ENCODE assay signal across 8 cellular contexts in genomic region chr17:58120195-58120822, GRCh38. TPM values are rescaled to one million over a fixed set of nuclear protein-coding genes. Genes with fewer than 3 reads are reported as not detected.
DNase-seq lines count a peak whose midpoint lies in the region; ATAC-seq and TF ChIP-seq lines count a peak whose summit lies in the region.

No MANE protein-coding gene starts in this region.

- H3K9me3 Mint-ChIP-seq in activated T-helper 1 cell treated with anti-CD3 and anti-CD28 coated beads, Interleukin-12 subunit alpha, Interleukin-12 subunit beta, Interleukin-2, Interleukin-4 antibody, amounts not matched to agents 30 ng/mL and 10 ng/mL and 1 ng/mL, durations not matched to agents 14 hours and 24 hours and 36 hours = no peaks in the 10 kb centered on the region
- H3K9me3 Mint-ChIP-seq in stimulated activated naive B cell treated with anti-CD40 and anti-IgM and Interleukin-4, amounts not matched to agents 10 μg/mL and 1 μg/mL and 100 μg/mL, for 72 hours = no peaks in the 10 kb centered on the region

- H3K4me1 ChIP-seq in testis = no peaks in the 10 kb centered on the region
- no peaks in the 10 kb centered on the region for H3K4me1 ChIP-seq in BE2C

- H3K27ac Mint-ChIP-seq in activated T-helper 1 cell treated with anti-CD3 and anti-CD28 coated beads, Interleukin-12 subunit alpha, Interleukin-12 subunit beta, Interleukin-2, Interleukin-4 antibody, amounts not matched to agents 30 ng/mL and 10 ng/mL and 1 ng/mL, durations not matched to agents 14 hours and 24 hours and 36 hours = no peak overlapping the region
- no peak overlapping the region for H3K27ac Mint-ChIP-seq in stimulated activated naive B cell treated with anti-CD40 and anti-IgM and Interleukin-4, amounts not matched to agents 10 μg/mL and 1 μg/mL and 100 μg/mL, for 72 hours

- no peaks in the 10 kb centered on the region for H3K27me3 ChIP-seq in testis
- peaks cover 36% of the 10 kb centered on the region for H3K27me3 ChIP-seq in BE2C

- no peak overlapping the region for H3K4me3 Mint-ChIP-seq in activated T-helper 1 cell treated with anti-CD3 and anti-CD28 coated beads, Interleukin-12 subunit alpha, Interleukin-12 subunit beta, Interleukin-2, Interleukin-4 antibody, amounts not matched to agents 30 ng/mL and 10 ng/mL and 1 ng/mL, durations not matched to agents 14 hours and 24 hours and 36 hours
- H3K4me3 Mint-ChIP-seq in stimulated activated naive B cell treated with anti-CD40 and anti-IgM and Interleukin-4, amounts not matched to agents 10 μg/mL and 1 μg/mL and 100 μg/mL, for 72 hours = no peak overlapping the region

- no peak for TF ChIP-seq CTCF in testis (IDR thresholded peaks at IDR 0.05)
- no peak for TF ChIP-seq CTCF in BE2C (IDR thresholded peaks at IDR 0.05; ENCODE audit: low read depth, low read length)

- WGBS in testis, 2 donors = 17 to 28% methylated on average over 7 of the region's 7 CpGs

- H3K4me3 ChIP-seq in testis (no peak overlapping the region), BE2C (ENCODE audit: low read depth, low read length) (no peak overlapping the region)

- H3K36me3 ChIP-seq in testis (ENCODE audit: low read depth, missing control alignments) = no peaks in the 10 kb centered on the region
- H3K36me3 ChIP-seq in BE2C = no peaks in the 10 kb centered on the region

- no peak for ATAC-seq in stimulated activated naive B cell treated with anti-CD40 and anti-IgM and Interleukin-4, amounts not matched to agents 10 μg/mL and 1 μg/mL and 100 μg/mL, for 72 hours (replicated peaks)

- H3K36me3 Mint-ChIP-seq in activated T-helper 1 cell treated with anti-CD3 and anti-CD28 coated beads, Interleukin-12 subunit alpha, Interleukin-12 subunit beta, Interleukin-2, Interleukin-4 antibody, amounts not matched to agents 30 ng/mL and 10 ng/mL and 1 ng/mL, durations not matched to agents 14 hours and 24 hours and 36 hours (ENCODE audit: low read depth) = no peaks in the 10 kb centered on the region
- H3K36me3 Mint-ChIP-seq in stimulated activated naive B cell treated with anti-CD40 and anti-IgM and Interleukin-4, amounts not matched to agents 10 μg/mL and 1 μg/mL and 100 μg/mL, for 72 hours = no peaks in the 10 kb centered on the region

- H3K27me3 Mint-ChIP-seq in activated T-helper 1 cell treated with anti-CD3 and anti-CD28 coated beads, Interleukin-12 subunit alpha, Interleukin-12 subunit beta, Interleukin-2, Interleukin-4 antibody, amounts not matched to agents 30 ng/mL and 10 ng/mL and 1 ng/mL, durations not matched to agents 14 hours and 24 hours and 36 hours (ENCODE audit: insufficient read depth) = peaks cover 9% of the 10 kb centered on the region
- H3K27me3 Mint-ChIP-seq in stimulated activated naive B cell treated with anti-CD40 and anti-IgM and Interleukin-4, amounts not matched to agents 10 μg/mL and 1 μg/mL and 100 μg/mL, for 72 hours = peaks cover 33 to 39% of the 10 kb centered on the region in 2 donors

- DNase-seq in Daoy (ENCODE audit: low read depth) (peak; percentile 39), LoVo (ENCODE audit: low spot score) (peak; percentile 58), islet precursor cell (peak; percentile 86), testis (peak; percentile 77), NCI-H446 treated with DMSO at 0.1 percent for 48 hours (lab: John Stamatoyannopoulos, UW) (no peak), BE2C (no peak)
- DNase-seq in activated T-helper 1 cell treated with anti-CD3 and anti-CD28 coated beads, Interleukin-12 subunit alpha, Interleukin-12 subunit beta, Interleukin-2, Interleukin-4 antibody, amounts not matched to agents 30 ng/mL and 10 ng/mL and 1 ng/mL, durations not matched to agents 14 hours and 24 hours and 36 hours (ENCODE audit: low spot score) = peak; percentile 33
- no peak for DNase-seq in stimulated activated naive B cell treated with anti-CD40 and anti-IgM and Interleukin-4, amounts not matched to agents 10 μg/mL and 1 μg/mL and 100 μg/mL, for 72 hours

- intact Hi-C loops in activated T-helper 1 cell treated with anti-CD3 and anti-CD28 coated beads, Interleukin-12 subunit alpha, Interleukin-12 subunit beta, Interleukin-2, Interleukin-4 antibody, amounts not matched to agents 30 ng/mL and 10 ng/mL and 1 ng/mL, durations not matched to agents 14 hours and 24 hours and 36 hours (cut with micrococcal nuclease) = no loop called here
- intact Hi-C loops in testis (cut with DNase I; ENCODE audit: low total_unique reads) = no loop called here

- no peaks in the 10 kb centered on the region for H3K4me1 Mint-ChIP-seq in activated T-helper 1 cell treated with anti-CD3 and anti-CD28 coated beads, Interleukin-12 subunit alpha, Interleukin-12 subunit beta, Interleukin-2, Interleukin-4 antibody, amounts not matched to agents 30 ng/mL and 10 ng/mL and 1 ng/mL, durations not matched to agents 14 hours and 24 hours and 36 hours (ENCODE audit: low read depth)
- no peaks in the 10 kb centered on the region for H3K4me1 Mint-ChIP-seq in stimulated activated naive B cell treated with anti-CD40 and anti-IgM and Interleukin-4, amounts not matched to agents 10 μg/mL and 1 μg/mL and 100 μg/mL, for 72 hours

- no peak overlapping the region for H3K27ac ChIP-seq in testis

- H3K9me3 ChIP-seq in testis = no peaks in the 10 kb centered on the region
- no peaks in the 10 kb centered on the region for H3K9me3 ChIP-seq in BE2C

- no peak for TF ChIP-seq POLR2A in testis (IDR thresholded peaks at IDR 0.05)

RNA-seq across cellular contexts. Expression of gene OR4D1, which starts 27.9 kb away (rescaled TPM):
- 0.06 TPM in 1 of 2 replicates, not detected in the other for total RNA-seq in Daoy (2014; rRNA removed; shearing (Covaris generic))
- total RNA-seq in activated T-helper 1 cell treated with anti-CD3 and anti-CD28 coated beads, Interleukin-12 subunit alpha, Interleukin-12 subunit beta, Interleukin-2, Interleukin-4 antibody, amounts not matched to agents 30 ng/mL and 10 ng/mL and 1 ng/mL, durations not matched to agents 14 hours and 24 hours and 36 hours = 0.10 and 0.26 TPM in 2 replicates
- total RNA-seq in testis = under 1 TPM; 0.06 to 0.39 TPM
- polyA plus RNA-seq in testis (ENCODE audit: insufficient read depth, low read depth, low replicate concordance) = 0.18 TPM
- polyA plus RNA-seq in BE2C (2012; ENCODE audit: insufficient read depth, insufficient read length, low read depth) = 0.65 TPM

RNA-seq across cellular contexts. Expression of gene DYNLL2, which starts 37.1 kb away (rescaled TPM):
- 5.5 and 8.8 TPM in 2 replicates for total RNA-seq in Daoy (2014; rRNA removed; shearing (Covaris generic))
- 35.8 and 37.6 TPM in 2 replicates for total RNA-seq in activated T-helper 1 cell treated with anti-CD3 and anti-CD28 coated beads, Interleukin-12 subunit alpha, Interleukin-12 subunit beta, Interleukin-2, Interleukin-4 antibody, amounts not matched to agents 30 ng/mL and 10 ng/mL and 1 ng/mL, durations not matched to agents 14 hours and 24 hours and 36 hours
- 10 to 100 TPM; 33.6 to 36.7 TPM for total RNA-seq in testis
- 52.7 TPM for polyA plus RNA-seq in testis (ENCODE audit: insufficient read depth, low read depth, low replicate concordance)
- polyA plus RNA-seq in BE2C (2012; ENCODE audit: insufficient read depth, insufficient read length, low read depth) = 46.9 TPM

RNA-seq across cellular contexts. Expression of gene OR4D2, which starts 46.5 kb away (rescaled TPM):
- total RNA-seq in Daoy (2014; rRNA removed; shearing (Covaris generic)) = not detected in 2 replicates
- total RNA-seq in activated T-helper 1 cell treated with anti-CD3 and anti-CD28 coated beads, Interleukin-12 subunit alpha, Interleukin-12 subunit beta, Interleukin-2, Interleukin-4 antibody, amounts not matched to agents 30 ng/mL and 10 ng/mL and 1 ng/mL, durations not matched to agents 14 hours and 24 hours and 36 hours = not detected in 2 replicates
- total RNA-seq in testis = not detected
- polyA plus RNA-seq in testis (ENCODE audit: insufficient read depth, low read depth, low replicate concordance) = not detected
- polyA plus RNA-seq in BE2C (2012; ENCODE audit: insufficient read depth, insufficient read length, low read depth) = not detected

Comparison
In these comparisons a context has a peak if more than half of its experiments do, and no peak if none do; other contexts are left out.
1. DNase-seq: peak in Daoy (single experiment), LoVo (single experiment), activated T-helper 1 cell treated with anti-CD3 and anti-CD28 coated beads, Interleukin-12 subunit alpha, Interleukin-12 subunit beta, Interleukin-2, Interleukin-4 antibody, amounts not matched to agents 30 ng/mL and 10 ng/mL and 1 ng/mL, durations not matched to agents 14 hours and 24 hours and 36 hours (single experiment), islet precursor cell (single experiment) and testis (single experiment); none in NCI-H446 treated with DMSO at 0.1 percent for 48 hours (single experiment), BE2C (single experiment) and stimulated activated naive B cell treated with anti-CD40 and anti-IgM and Interleukin-4, amounts not matched to agents 10 μg/mL and 1 μg/mL and 100 μg/mL, for 72 hours (single experiment).